ENCODE assay signal across 9 cellular contexts in the genomic region with DNA sequence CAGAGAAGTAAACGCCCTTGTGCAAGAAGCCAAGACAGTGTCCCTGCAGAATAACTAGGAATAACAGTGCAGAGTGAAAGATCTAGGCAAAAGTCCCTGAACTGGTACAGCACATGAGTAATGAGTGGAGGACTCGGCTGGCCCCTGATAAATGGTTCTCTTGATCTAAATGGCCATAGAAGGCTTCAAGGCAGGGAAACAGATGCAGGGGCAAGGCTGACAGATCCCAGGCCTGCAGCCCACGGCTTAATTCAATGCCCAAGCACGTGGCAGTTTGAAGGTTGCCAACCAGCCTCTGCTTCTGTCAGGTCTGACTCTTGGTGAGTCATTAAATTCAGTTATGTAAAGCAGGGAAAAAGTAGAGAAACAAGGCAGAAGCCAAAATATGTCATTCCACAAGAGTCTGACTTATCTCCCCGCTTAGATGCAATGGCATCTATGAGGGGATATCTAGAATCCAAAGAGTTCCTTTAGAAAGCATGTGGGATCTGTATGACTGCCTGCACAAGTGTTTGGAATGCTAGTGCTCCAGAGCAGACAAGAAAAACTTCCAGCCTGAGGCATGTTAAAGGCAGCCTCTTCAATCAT.
DNase-seq lines count a peak whose midpoint lies in the region; ATAC-seq, FAIRE-seq and TF ChIP-seq lines count a peak whose summit lies in the region.
"Had no signal": no experiment of that assay in that cellular context is flagged by ENCODE, and none has a peak within 500 bp of the region (broad histone marks: within the 10 kb centered on the region; RNA-seq: fewer than 3 reads in every experiment).

No MANE protein-coding gene starts in this region.

- H3K27ac ChIP-seq in subcutaneous abdominal adipose tissue (ENCODE audit: low read depth, low read length), result peak overlapping the region; percentile 19
- H3K27ac ChIP-seq: neutrophil had no signal

- H3K9me3 Mint-ChIP-seq in chondrocyte (ENCODE audit: low read depth), result peaks cover 13% of the 10 kb centered on the region
- H3K9me3 Mint-ChIP-seq in T-cell, result peaks cover 0 to 7% (median 2%) of the 10 kb centered on the region in 3 donors

- H3K4me3 ChIP-seq in subcutaneous abdominal adipose tissue (ENCODE audit: low read depth in 1 of 5, low read length in 5 of 5), result peak overlapping the region in 1 of 5 donors; percentile 31

- H3K4me1 ChIP-seq in subcutaneous abdominal adipose tissue (ENCODE audit: control insufficient read depth in 5 of 5, insufficient read depth in 5 of 5, low read length in 5 of 5), result peaks cover 0 to 12% (median 6%) of the 10 kb centered on the region in 5 donors

- H3K27me3 ChIP-seq in subcutaneous abdominal adipose tissue (ENCODE audit: control insufficient read depth in 5 of 5, insufficient read depth in 4 of 5, low read length in 5 of 5), result no peaks in the 10 kb centered on the region
- H3K27me3 ChIP-seq: neutrophil had no signal

- no peak overlapping the region for H3K9ac ChIP-seq in subcutaneous abdominal adipose tissue (ENCODE audit: low read length in 5 of 5)

- no peak for FAIRE-seq in HTR-8/SVneo (lab: Jason Lieb, UNC)

- ATAC-seq in GM21528 (IDR thresholded peaks at IDR 0.05; ENCODE audit: low FRiP score, unreplicated experiment), result no peak
- ATAC-seq in T-cell (replicated peaks in 1 of 4), result no peak
- ATAC-seq: activated CD8-positive, alpha-beta T cell treated with anti-CD3 and anti-CD28 coated beads, Interleukin-2, amount 10 ng/mL, durations not matched to agents 7 days and 5 days had no signal

- H3K27me3 Mint-ChIP-seq in chondrocyte (ENCODE audit: low read depth) (no peaks in the 10 kb centered on the region), T-cell (peaks cover 0 to 6% of the 10 kb centered on the region in 2 donors)

- peak overlapping the region; percentile 45 for H3K27ac Mint-ChIP-seq in chondrocyte (ENCODE audit: unreplicated experiment)
- H3K27ac Mint-ChIP-seq in T-cell, result no peak overlapping the region
- H3K27ac Mint-ChIP-seq: activated CD8-positive, alpha-beta T cell treated with anti-CD3 and anti-CD28 coated beads, Interleukin-2, amount 10 ng/mL, durations not matched to agents 7 days and 5 days had no signal

- no peaks in the 10 kb centered on the region for H3K9me3 ChIP-seq in subcutaneous abdominal adipose tissue (ENCODE audit: control insufficient read depth in 5 of 5, low read length in 5 of 5)
- H3K9me3 ChIP-seq: neutrophil had no signal

- no peak for TF ChIP-seq CTCF in chondrocyte (IDR thresholded peaks at IDR 0.05)

- CTCF ChIA-PET in T-cell (lab: Charles Lee), result no interaction called here

- peaks cover 31% of the 10 kb centered on the region for H3K36me3 Mint-ChIP-seq in chondrocyte (ENCODE audit: low read depth)
- H3K36me3 Mint-ChIP-seq in T-cell, result no peaks in the 10 kb centered on the region

- DNase-seq in HTR-8/SVneo (ENCODE audit: insufficient read length, low spot score), result peak; percentile 2
- no peak for DNase-seq in chondrocyte (ENCODE audit: low spot score)
- DNase-seq in iris pigment epithelial cell (ENCODE audit: low read depth), result peak; percentile 56
- DNase-seq in NCI-H82 (lab: John Stamatoyannopoulos, UW), result no peak
- DNase-seq in T-cell, result no peak
- DNase-seq: activated CD8-positive, alpha-beta T cell treated with anti-CD3 and anti-CD28 coated beads, Interleukin-2, amount 10 ng/mL, durations not matched to agents 7 days and 5 days had no signal

- H3K36me3 ChIP-seq in subcutaneous abdominal adipose tissue (ENCODE audit: control insufficient read depth in 5 of 5, insufficient read depth in 5 of 5, low read length in 5 of 5), result no peaks in the 10 kb centered on the region

- POLR2A ChIA-PET in T-cell (lab: Charles Lee), result no interaction called here

- H3K4me3 Mint-ChIP-seq in chondrocyte (ENCODE audit: unreplicated experiment), result no peak overlapping the region
- no peak overlapping the region for H3K4me3 Mint-ChIP-seq in T-cell
- H3K4me3 Mint-ChIP-seq: activated CD8-positive, alpha-beta T cell treated with anti-CD3 and anti-CD28 coated beads, Interleukin-2, amount 10 ng/mL, durations not matched to agents 7 days and 5 days had no signal

- H3K4me1 Mint-ChIP-seq in chondrocyte (ENCODE audit: low read depth) (peaks cover 8% of the 10 kb centered on the region), T-cell (no peaks in the 10 kb centered on the region)

Comparison
In these comparisons a context has a peak if more than half of its experiments do, and no peak if none do; other contexts are left out.
1. DNase-seq: peak in HTR-8/SVneo (single experiment) and iris pigment epithelial cell (single experiment); none in chondrocyte (single experiment), NCI-H82 (single experiment) and T-cell (0 of 34).